Comparison of ENCODE assay signal across 11 cellular contexts in the genomic region with DNA sequence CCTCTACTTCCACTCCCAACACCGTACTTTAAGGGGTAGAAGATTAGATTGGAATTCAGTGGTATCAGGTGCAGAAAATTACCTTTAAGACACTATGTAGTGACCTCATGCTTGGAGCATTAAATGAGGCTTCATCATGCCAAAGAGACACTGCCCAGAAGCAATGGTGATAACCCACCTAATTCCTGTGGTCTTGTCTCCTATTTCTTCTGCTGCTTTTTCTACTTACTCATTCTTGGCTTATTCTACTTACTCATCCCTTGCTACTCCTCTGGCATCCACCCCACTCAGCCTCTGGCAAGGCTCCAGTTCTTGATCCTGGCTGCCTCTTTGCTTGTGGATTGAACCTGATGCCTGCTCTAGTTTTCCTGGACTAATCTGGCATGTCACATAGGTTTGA.
A peak's percentile ranks its signal among the peaks of the same experiment; 100 is the strongest.
DNase-seq lines count a peak whose midpoint lies in the region; ATAC-seq, FAIRE-seq and TF ChIP-seq lines count a peak whose summit lies in the region.
"Had no signal": no experiment of that assay in that cellular context is flagged by ENCODE, and none has a peak within 500 bp of the region (broad histone marks: within the 10 kb centered on the region; RNA-seq: fewer than 3 reads in every experiment).

No MANE protein-coding gene starts in this region.

- no peak overlapping the region for H3K4me2 ChIP-seq in keratinocyte (ENCODE audit: control insufficient read depth, extremely low read depth, insufficient read depth, low read depth, low read length)
- no peak overlapping the region for H3K4me2 ChIP-seq in Karpas-422 (ENCODE audit: low read depth, low read length, poor library complexity, severe bottlenecking)

- no peaks in the 10 kb centered on the region for H3K79me2 ChIP-seq in keratinocyte (ENCODE audit: control insufficient read depth, insufficient read depth, low read length)
- H3K79me2 ChIP-seq in Karpas-422 (ENCODE audit: low read length): no peaks in the 10 kb centered on the region

- H3K9me1 ChIP-seq in keratinocyte (ENCODE audit: control insufficient read depth, extremely low read depth, insufficient read depth, low read length): no peaks in the 10 kb centered on the region

- H4K20me1 ChIP-seq in keratinocyte (ENCODE audit: control insufficient read depth, extremely low read depth, insufficient read depth, low read length): no peaks in the 10 kb centered on the region
- no peaks in the 10 kb centered on the region for H4K20me1 ChIP-seq in Karpas-422 (ENCODE audit: insufficient read depth, low read depth, low read length)

- H3K27me3 ChIP-seq in heart right ventricle (no peaks in the 10 kb centered on the region), heart left ventricle (no peaks in the 10 kb centered on the region), keratinocyte (ENCODE audit: control insufficient read depth, extremely low read depth, insufficient read depth, low read length) (peaks cover 13% of the 10 kb centered on the region), Karpas-422 (ENCODE audit: low read length) (no peaks in the 10 kb centered on the region)

- TF ChIP-seq CTCF in heart right ventricle (IDR thresholded peaks at IDR 0.05): no peak
- TF ChIP-seq CTCF in heart left ventricle (IDR thresholded peaks at IDR 0.05): no peak
- TF ChIP-seq CTCF in keratinocyte (optimal IDR thresholded peaks at IDR 0.05 in 1 of 3, IDR thresholded peaks at IDR 0.05 in 1 of 3, conservative IDR thresholded peaks at IDR 0.05 in 1 of 3; ENCODE audit: extremely low read depth in 1 of 3, insufficient read depth in 2 of 3, low read length in 3 of 3): no peak

- DNase-seq in heart right ventricle (peak; percentile 11 to 27), heart left ventricle (no peak), brain pericyte (ENCODE audit: low read depth, low spot score) (peak; percentile 10), keratinocyte (ENCODE audit: low read depth, low spot score) (peak; percentile 58), NCI-H128 (lab: John Stamatoyannopoulos, UW; ENCODE audit: unreplicated experiment) (no peak), Karpas-422 (no peak)
- DNase-seq: natural killer cell; NCI-H446 treated with DMSO at 0.1 percent for 48 hours; stimulated activated CD4-positive, alpha-beta T cell treated with anti-CD3 and anti-CD28 coated beads, Interleukin-2, amount 100 ng/mL, for 48 hours had no signal

- H3K9me2 ChIP-seq in Karpas-422 (replicated peaks; ENCODE audit: insufficient read depth, low read length): no peaks in the 10 kb centered on the region

- no peak for ATAC-seq in heart right ventricle
- ATAC-seq in heart left ventricle: no peak
- ATAC-seq in GM18502 (IDR thresholded peaks at IDR 0.05; ENCODE audit: poor library complexity, unreplicated experiment): no peak
- ATAC-seq in GM21447 (IDR thresholded peaks at IDR 0.05; ENCODE audit: unreplicated experiment): no peak
- ATAC-seq: natural killer cell had no signal

- H3K4me3 ChIP-seq in heart right ventricle: no peak overlapping the region
- no peak overlapping the region for H3K4me3 ChIP-seq in heart left ventricle
- no peak overlapping the region for H3K4me3 ChIP-seq in keratinocyte (ENCODE audit: control insufficient read depth in 2 of 3, extremely low read depth in 1 of 3, insufficient read depth in 2 of 3, low read depth in 1 of 3, low read length in 3 of 3)
- H3K4me3 ChIP-seq in Karpas-422 (ENCODE audit: low read length): no peak overlapping the region

- WGBS in heart right ventricle, 2 donors: 25 to 36% methylated on average over 1 of the region's 1 CpG
- 29 to 45% (median 39%) methylated on average over 1 of the region's 1 CpG for WGBS in heart left ventricle, 4 donors

- no peak for TF ChIP-seq POLR2A in heart left ventricle (IDR thresholded peaks at IDR 0.05)

- no peaks in the 10 kb centered on the region for H3K4me1 ChIP-seq in heart right ventricle
- H3K4me1 ChIP-seq in heart left ventricle: no peaks in the 10 kb centered on the region
- peaks cover 5% of the 10 kb centered on the region for H3K4me1 ChIP-seq in keratinocyte (ENCODE audit: control insufficient read depth, extremely low read depth, insufficient read depth, low read length)
- no peaks in the 10 kb centered on the region for H3K4me1 ChIP-seq in Karpas-422 (ENCODE audit: low read length)

- H2AFZ ChIP-seq in keratinocyte (ENCODE audit: control insufficient read depth, low read length) (no peak overlapping the region), Karpas-422 (ENCODE audit: low read length) (no peak overlapping the region)

- FAIRE-seq in keratinocyte (lab: Jason Lieb, UNC): peak; percentile 79

- intact Hi-C loops in heart right ventricle (cut with DNase I) (no loop called here), heart left ventricle (cut with DNase I) (no loop called here)

- dilution Hi-C loops in keratinocyte (cut with MboI; ENCODE audit: extremely low pct_ligation_motif_present, low sequenced_read_pairs): no loop called here

- H3K9me3 ChIP-seq in heart right ventricle (peaks cover 0 to 4% (median 0%) of the 10 kb centered on the region in 11 donors), heart left ventricle (peaks cover 0 to 3% (median 0%) of the 10 kb centered on the region in 12 donors), keratinocyte (ENCODE audit: control insufficient read depth, low read depth, low read length) (no peaks in the 10 kb centered on the region), Karpas-422 (ENCODE audit: low read length) (no peaks in the 10 kb centered on the region)

- no peak overlapping the region for H3K27ac ChIP-seq in heart right ventricle
- H3K27ac ChIP-seq in heart left ventricle: no peak overlapping the region
- no peak overlapping the region for H3K27ac ChIP-seq in keratinocyte (ENCODE audit: control insufficient read depth, insufficient read depth, low read length)
- no peak overlapping the region for H3K27ac ChIP-seq in Karpas-422 (ENCODE audit: low read length)

- no peaks in the 10 kb centered on the region for H3K36me3 ChIP-seq in heart right ventricle
- H3K36me3 ChIP-seq in heart left ventricle: no peaks in the 10 kb centered on the region
- H3K36me3 ChIP-seq in keratinocyte (ENCODE audit: control insufficient read depth in 2 of 2, extremely low read depth in 1 of 2, insufficient read depth in 2 of 2, low read length in 2 of 2): no peaks in the 10 kb centered on the region
- no peaks in the 10 kb centered on the region for H3K36me3 ChIP-seq in Karpas-422 (ENCODE audit: insufficient read depth, low read length)

- no peak overlapping the region for H3K9ac ChIP-seq in keratinocyte (ENCODE audit: control insufficient read depth, extremely low read depth, insufficient read depth, low read length)
- H3K9ac ChIP-seq in Karpas-422 (ENCODE audit: low read length): no peak overlapping the region

Comparison
In these comparisons a context has a peak if more than half of its experiments do, and no peak if none do; other contexts are left out.
1. DNase-seq: peak in heart right ventricle (2 of 2), brain pericyte (single experiment) and keratinocyte (single experiment); none in heart left ventricle (0 of 5), NCI-H128 (single experiment) and Karpas-422 (single experiment).